17 cellular contexts compared by ENCODE assay signal in genomic region chrX:51837451-51837850, GRCh38. TPM values are rescaled to one million over a fixed set of nuclear protein-coding genes. Genes with fewer than 3 reads are reported as not detected.
DNase-seq lines count a peak whose midpoint lies in the region; ATAC-seq, FAIRE-seq and TF ChIP-seq lines count a peak whose summit lies in the region.
"Had no signal": no experiment of that assay in that cellular context is flagged by ENCODE, and none has a peak within 500 bp of the region (broad histone marks: within the 10 kb centered on the region; RNA-seq: fewer than 3 reads in every experiment).

No MANE protein-coding gene starts in this region.

- CTCF ChIA-PET in CD8-positive, alpha-beta T cell (lab: Charles Lee), result no interaction called here

- TF ChIP-seq CTCF in CD8-positive, alpha-beta T cell (IDR thresholded peaks at IDR 0.05), result no peak
- TF ChIP-seq CTCF in gastrocnemius medialis (IDR thresholded peaks at IDR 0.05 in 4 of 5, conservative IDR thresholded peaks at IDR 0.05 in 1 of 5), result no peak

- peak; percentile 33 for FAIRE-seq in islet of Langerhans (lab: Jason Lieb, UNC)
- FAIRE-seq: GM12892, HTR-8/SVneo had no signal

- no peak overlapping the region for H3K4me3 ChIP-seq in CD8-positive, alpha-beta T cell (ENCODE audit: low read depth, low read length)
- no peak overlapping the region for H3K4me3 ChIP-seq in gastrocnemius medialis
- H3K4me3 ChIP-seq: GM23248 had no signal

- ATAC-seq in CD8-positive, alpha-beta T cell, result no peak
- ATAC-seq in gastrocnemius medialis, result no peak

- no peaks in the 10 kb centered on the region for H3K27me3 ChIP-seq in CD8-positive, alpha-beta T cell (ENCODE audit: insufficient read depth, low read length)
- no peaks in the 10 kb centered on the region for H3K27me3 ChIP-seq in gastrocnemius medialis

- H3K27ac ChIP-seq in CD8-positive, alpha-beta T cell (ENCODE audit: low read depth, low read length), result no peak overlapping the region
- no peak overlapping the region for H3K27ac ChIP-seq in gastrocnemius medialis
- H3K27ac ChIP-seq: GM23248 had no signal

- H3K27me3 Mint-ChIP-seq in CD8-positive, alpha-beta T cell (ENCODE audit: low read depth), result no peaks in the 10 kb centered on the region
- H3K27me3 Mint-ChIP-seq: CD4-positive, alpha-beta memory T cell had no signal

- H3K4me1 Mint-ChIP-seq in CD8-positive, alpha-beta T cell (ENCODE audit: low read depth), result peaks cover 31% of the 10 kb centered on the region

- H3K4me1 ChIP-seq in CD8-positive, alpha-beta T cell (ENCODE audit: insufficient read depth, low read length), result no peaks in the 10 kb centered on the region
- H3K4me1 ChIP-seq in gastrocnemius medialis, result no peaks in the 10 kb centered on the region

- TF ChIP-seq POLR2A in gastrocnemius medialis (IDR thresholded peaks at IDR 0.05), result no peak

- intact Hi-C loops in CD8-positive, alpha-beta T cell (cut with DNase I, micrococcal nuclease), result no loop called here
- intact Hi-C loops in gastrocnemius medialis (cut with DNase I; ENCODE audit: low total_unique reads), result no loop called here

- DNase-seq in NCI-H1092 treated with DMSO at 0.1 percent for 48 hours (lab: John Stamatoyannopoulos, UW), result peak; percentile 14
- DNase-seq in NCI-H1092 (lab: John Stamatoyannopoulos, UW), result no peak
- DNase-seq in CD8-positive, alpha-beta T cell, result no peak
- DNase-seq in NCI-H69 (lab: John Stamatoyannopoulos, UW), result peak; percentile 19
- no peak for DNase-seq in gastrocnemius medialis
- no peak for DNase-seq in stimulated activated CD4-positive, alpha-beta T cell treated with anti-CD3 and anti-CD28 coated beads, Interleukin-1b, Interleukin-23, amount 100 ng/mL, for 48 hours
- DNase-seq in NCI-H82 (lab: John Stamatoyannopoulos, UW), result no peak
- DNase-seq: 8988T; CD4-positive, alpha-beta memory T cell; DMS 273 treated with DMSO at 0.1 percent for 48 hours; HCEC 1CT; NCI-H2029 treated with DMSO at 0.1 percent for 48 hours; SHP77 had no signal

- no peaks in the 10 kb centered on the region for H3K9me3 Mint-ChIP-seq in CD8-positive, alpha-beta T cell
- H3K9me3 Mint-ChIP-seq: CD4-positive, alpha-beta memory T cell had no signal

- POLR2A ChIA-PET in CD8-positive, alpha-beta T cell (lab: Charles Lee), result no interaction called here

- in situ Hi-C loops in gastrocnemius medialis (cut with MboI; ENCODE audit: low sequenced_read_pairs in 4 of 4), result loop anchor here in 1 of 4 donors (25.0 kb wide), 1 partner anchor 100 kb away; the partner anchor contains the start of gene GSPT2

- no peaks in the 10 kb centered on the region for H3K9me3 ChIP-seq in CD8-positive, alpha-beta T cell (ENCODE audit: low read length)
- H3K9me3 ChIP-seq in gastrocnemius medialis, result no peaks in the 10 kb centered on the region

- H3K36me3 ChIP-seq in CD8-positive, alpha-beta T cell (ENCODE audit: insufficient read depth, low read length), result no peaks in the 10 kb centered on the region
- H3K36me3 ChIP-seq in gastrocnemius medialis, result no peaks in the 10 kb centered on the region

- no peak overlapping the region for H3K4me3 Mint-ChIP-seq in CD8-positive, alpha-beta T cell
- H3K4me3 Mint-ChIP-seq: CD4-positive, alpha-beta memory T cell had no signal

- H3K36me3 Mint-ChIP-seq in CD8-positive, alpha-beta T cell, result peaks cover 31% of the 10 kb centered on the region

- H3K27ac Mint-ChIP-seq in CD8-positive, alpha-beta T cell, result peak overlapping the region; percentile 33

RNA-seq across cellular contexts. Expression of gene MAGED1, which starts 56.0 kb away (rescaled TPM):
- 10 to 100 TPM; 30.2 to 30.4 TPM for total RNA-seq in CD8-positive, alpha-beta T cell
- total RNA-seq in gastrocnemius medialis, result 10 to 100 TPM; 16.1 to 25.4 (median 20.2) TPM

Comparison
In these comparisons a context has a peak if more than half of its experiments do, and no peak if none do; other contexts are left out.
1. DNase-seq: peak in NCI-H1092 treated with DMSO at 0.1 percent for 48 hours (single experiment) and NCI-H69 (single experiment); none in NCI-H1092 (single experiment), CD8-positive, alpha-beta T cell (0 of 7), gastrocnemius medialis (0 of 2), stimulated activated CD4-positive, alpha-beta T cell treated with anti-CD3 and anti-CD28 coated beads, Interleukin-1b, Interleukin-23, amount 100 ng/mL, for 48 hours (single experiment) and NCI-H82 (single experiment).